8 cellular contexts compared by ENCODE assay signal in genomic region chr4:176002007-176002623, GRCh38.
DNase-seq lines count a peak whose midpoint lies in the region; ATAC-seq and TF ChIP-seq lines count a peak whose summit lies in the region.

No MANE protein-coding gene starts in this region.

- H3K23ac ChIP-seq in IMR-90 (ENCODE audit: low read depth, low read length): no peak overlapping the region

- ATAC-seq in GM21423 (IDR thresholded peaks at IDR 0.05; ENCODE audit: unreplicated experiment) (peak; percentile 84), IMR-90 (ENCODE audit: low read depth) (peak; percentile 54)

- H3K79me1 ChIP-seq in IMR-90 (ENCODE audit: low read depth in 1 of 2, low read length in 2 of 2): no peaks in the 10 kb centered on the region

- no peaks in the 10 kb centered on the region for H4K20me1 ChIP-seq in IMR-90 (ENCODE audit: insufficient read depth, low read length)

- H3K4me1 ChIP-seq in IMR-90 (ENCODE audit: control insufficient read depth, insufficient read depth, low read length) (no peaks in the 10 kb centered on the region; the same call in 1 of the 2 replicates), adrenal gland (replicated peaks in 1 of 2) (peaks cover 0 to 9% of the 10 kb centered on the region in 2 donors)

- H3K27me3 ChIP-seq in IMR-90 (ENCODE audit: control insufficient read depth, insufficient read depth, low read length) (peaks cover 20% of the 10 kb centered on the region), adrenal gland (peaks cover 13% of the 10 kb centered on the region)

- intact Hi-C loops in IMR-90 (cut with micrococcal nuclease) (no loop called here), adrenal gland (cut with DNase I) (no loop called here)

- H4K5ac ChIP-seq in IMR-90 (ENCODE audit: low read depth, low read length): no peak overlapping the region

- TF ChIP-seq POLR2A in IMR-90 (IDR thresholded peaks at IDR 0.05; ENCODE audit: low read depth, low read length) (no peak), adrenal gland (IDR thresholded peaks at IDR 0.05) (no peak)

- H3K4me3 ChIP-seq in IMR-90 (ENCODE audit: insufficient read depth, low read depth, low read length) (peak overlapping the region; percentile 36), adrenal gland (peak overlapping the region in 2 of 4 donors; percentile 26 to 59), iPS-18c (ENCODE audit: insufficient read depth, low read depth, low read length) (peak overlapping the region; percentile 71), skeletal muscle cell (ENCODE audit: low read depth, low read length) (peak overlapping the region; percentile 48)

- H3K27ac ChIP-seq in IMR-90 (ENCODE audit: insufficient read depth, low read length) (no peak overlapping the region), adrenal gland (no peak overlapping the region)

- H3K18ac ChIP-seq in IMR-90 (ENCODE audit: low read depth, low read length): no peak overlapping the region

- TF ChIP-seq RAD21 in IMR-90 (IDR thresholded peaks at IDR 0.05; ENCODE audit: low read length): no peak

- in situ Hi-C loops in G401 (cut with HindIII; ENCODE audit: low sequenced_read_pairs) (no loop called here), IMR-90 (cut with MboI; ENCODE audit: low sequenced_read_pairs) (no loop called here)

- H3K56ac ChIP-seq in IMR-90 (ENCODE audit: extremely low read depth, insufficient read depth, low read length): no peak overlapping the region

- H4K91ac ChIP-seq in IMR-90 (ENCODE audit: insufficient read depth, low read depth, low read length): no peak overlapping the region

- POLR2A ChIA-PET in IMR-90 (lab: Charles Lee; ENCODE audit: unreplicated experiment): no interaction called here

- CTCF ChIA-PET in IMR-90 (lab: Yijun Ruan, JAX): interaction anchor here (1.6 kb wide), 1 partner anchor 13 kb away, joined by 5 read pairs; no protein-coding TSS in a partner anchor

- DNase-seq in G401 (ENCODE audit: low spot score) (peak; percentile 23), IMR-90 (no peak), adrenal gland (peak in 6 of 7 donors; percentile 19 to 55 (median 24)), skeletal muscle cell (ENCODE audit: low read depth) (no peak), SW480 (ENCODE audit: low spot score) (no peak)
- DNase-seq in activated CD4-positive, CD25-positive, alpha-beta regulatory T cell (lab: John Stamatoyannopoulos, UW): no peak

- H3K14ac ChIP-seq in IMR-90 (replicated peaks; ENCODE audit: low read depth, low read length): no peak overlapping the region

- no TSS peak for BruUV-seq in IMR-90 (replicated peaks; lab: Mats Ljungman, UMichigan)

- no peak overlapping the region for H2BK15ac ChIP-seq in IMR-90 (ENCODE audit: low read depth, low read length)

- no peaks in the 10 kb centered on the region for H3K9me1 ChIP-seq in IMR-90 (ENCODE audit: insufficient read depth, low read length)

- H2AFZ ChIP-seq in IMR-90 (replicated peaks; ENCODE audit: low read length, poor library complexity): peak overlapping the region; percentile 82

- no peak overlapping the region for H3K9ac ChIP-seq in IMR-90 (ENCODE audit: low read depth, low read length)

- no peak overlapping the region for H2BK120ac ChIP-seq in IMR-90 (ENCODE audit: low read depth, low read length)

- dilution Hi-C loops in IMR-90 (cut with HindIII; ENCODE audit: low sequenced_read_pairs, unreplicated experiment): no loop called here

- TF ChIP-seq CTCF in IMR-90 (conservative IDR thresholded peaks at IDR 0.05; ENCODE audit: low read depth, low read length): no peak
- TF ChIP-seq CTCF in adrenal gland (IDR thresholded peaks at IDR 0.05): no peak

- H2BK20ac ChIP-seq in IMR-90 (ENCODE audit: low read depth, low read length): no peak overlapping the region

- no peak overlapping the region for H2AK9ac ChIP-seq in IMR-90 (replicated peaks; ENCODE audit: low read depth, low read length, poor library complexity)

- H3K36me3 ChIP-seq in IMR-90 (ENCODE audit: control insufficient read depth, insufficient read depth, low read length) (no peaks in the 10 kb centered on the region), adrenal gland (replicated peaks in 1 of 2) (no peaks in the 10 kb centered on the region)

- H3K4ac ChIP-seq in IMR-90 (ENCODE audit: low read depth, low read length): no peak overlapping the region

- H2AK5ac ChIP-seq in IMR-90 (ENCODE audit: low read depth, low read length): no peak overlapping the region

- peak overlapping the region; percentile 99 for H3K4me2 ChIP-seq in IMR-90 (ENCODE audit: low read depth, low read length)

- H3K9me3 ChIP-seq in IMR-90 (ENCODE audit: control insufficient read depth, insufficient read depth, low read length) (no peaks in the 10 kb centered on the region), adrenal gland (replicated peaks in 1 of 3) (no peaks in the 10 kb centered on the region), iPS-18c (ENCODE audit: control insufficient read depth, insufficient read depth, low read length) (no peaks in the 10 kb centered on the region)

- 0% methylated on average over 10 of the region's 44 CpGs; no CpG with 5 or more reads in 1 of the 2 experiments for WGBS in IMR-90 (ENCODE audit: extremely low coverage in 2 of 2, insufficient read length in 1 of 2), 2 experiments
- WGBS in adrenal gland, 4 donors: 0 to 1% (median 0%) methylated on average over 15 to 44 of the region's 44 CpGs

- H2BK5ac ChIP-seq in IMR-90 (ENCODE audit: low read depth, low read length, poor library complexity, severe bottlenecking): no peak overlapping the region

- H4K8ac ChIP-seq in IMR-90 (ENCODE audit: low read depth in 2 of 2, low read length in 2 of 2): no peak overlapping the region

TF ChIP-seq in IMR-90, 13 proteins besides CTCF, POLR2A, EP300 and RAD21:
- TF ChIP-seq ELK1 (IDR thresholded peaks at IDR 0.05; ENCODE audit: borderline replicate concordance, low read depth, low read length) (no peak), MAZ (IDR thresholded peaks at IDR 0.05; ENCODE audit: borderline replicate concordance, low read depth, low read length) (no peak), RFX5 (IDR thresholded peaks at IDR 0.05; ENCODE audit: low read depth, low read length) (no peak), MAFK (IDR thresholded peaks at IDR 0.05; ENCODE audit: low read depth, low read length) (no peak), MXI1 (IDR thresholded peaks at IDR 0.05; ENCODE audit: borderline replicate concordance, low read depth, low read length) (no peak), CHD1 (IDR thresholded peaks at IDR 0.05; ENCODE audit: low read depth, low read length) (no peak), USF2 (IDR thresholded peaks at IDR 0.05; ENCODE audit: low read depth, low read length) (no peak), SMC3 (IDR thresholded peaks at IDR 0.05; ENCODE audit: low read depth, low read length) (no peak), BHLHE40 (IDR thresholded peaks at IDR 0.05; ENCODE audit: low read depth, low read length) (no peak), NFE2L2 (IDR thresholded peaks at IDR 0.05; ENCODE audit: low read depth, low read length) (no peak), RCOR1 (IDR thresholded peaks at IDR 0.05; ENCODE audit: insufficient replicate concordance, low read length) (no peak)

Comparison
In these comparisons a context has a peak if more than half of its experiments do, and no peak if none do; other contexts are left out.
1. DNase-seq: peak in G401 (single experiment) and adrenal gland (6 of 7); none in IMR-90 (single experiment), skeletal muscle cell (single experiment), SW480 (single experiment) and activated CD4-positive, CD25-positive, alpha-beta regulatory T cell (0 of 4).